In the genomic region with DNA sequence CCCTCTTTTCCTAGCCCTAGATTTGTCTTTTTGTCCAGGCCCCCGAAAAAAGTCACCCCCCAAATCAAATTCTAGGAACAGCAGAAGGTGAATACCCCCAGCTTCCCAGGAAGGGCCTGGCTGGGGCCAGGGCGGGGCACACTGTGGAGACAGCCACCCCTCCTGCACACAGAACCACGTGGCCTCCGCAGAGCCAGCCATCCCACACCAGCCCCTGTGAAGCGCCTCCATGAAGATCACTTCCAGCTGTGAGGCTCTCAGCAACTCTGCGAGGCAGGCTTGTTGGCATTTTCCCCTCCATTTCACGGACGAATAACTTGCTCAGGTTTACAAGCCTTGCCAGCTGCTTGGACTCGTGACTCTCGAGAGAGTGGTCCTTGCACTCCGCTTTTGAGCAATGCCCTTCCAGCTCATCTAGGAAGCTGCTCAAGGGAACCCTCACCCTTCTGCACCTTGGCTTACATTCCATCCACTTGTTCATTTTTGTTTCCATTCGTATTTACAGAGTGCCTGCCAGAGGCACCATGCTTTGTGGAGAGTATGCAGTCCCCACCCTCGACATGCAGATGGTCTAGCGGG, we compare ENCODE assay signal across 22 cellular contexts. TPM values are rescaled to one million over a fixed set of nuclear protein-coding genes. Genes with fewer than 3 reads are reported as not detected.
DNase-seq lines count a peak whose midpoint lies in the region; TF ChIP-seq lines count a peak whose summit lies in the region.
"Had no signal": no experiment of that assay in that cellular context is flagged by ENCODE, and none has a peak within 500 bp of the region (broad histone marks: within the 10 kb centered on the region; RNA-seq: fewer than 3 reads in every experiment).

No MANE protein-coding gene starts in this region.

- H3K4me1 Mint-ChIP-seq in osteocyte (ENCODE audit: unreplicated experiment): no peaks in the 10 kb centered on the region

- H3K79me1 ChIP-seq in mesendoderm (ENCODE audit: low read length): no peaks in the 10 kb centered on the region

- H3K56ac ChIP-seq in mesendoderm (ENCODE audit: low read length): no peak overlapping the region

- TF ChIP-seq CTCF in osteocyte (IDR thresholded peaks at IDR 0.05): no peak

- no peaks in the 10 kb centered on the region for H3K36me3 ChIP-seq in mesendoderm (ENCODE audit: control insufficient read depth, insufficient read depth, low read length)
- H3K36me3 ChIP-seq: esophagus squamous epithelium, left ventricle myocardium inferior, ovary, tibial artery had no signal

- H2BK15ac ChIP-seq in mesendoderm (replicated peaks; ENCODE audit: low read depth): no peak overlapping the region

- H4K5ac ChIP-seq in mesendoderm (ENCODE audit: low read length): no peak overlapping the region

- H4K8ac ChIP-seq in mesendoderm (ENCODE audit: low read depth, low read length): no peak overlapping the region

- H3K23ac ChIP-seq in mesendoderm (ENCODE audit: low read length): no peak overlapping the region

- H3K4me3 ChIP-seq in mesendoderm (ENCODE audit: low read length): no peak overlapping the region
- H3K4me3 ChIP-seq: esophagus squamous epithelium, left ventricle myocardium inferior, ovary, tibial artery had no signal

- DNase-seq in DMS 273 (lab: John Stamatoyannopoulos, UW; ENCODE audit: unreplicated experiment) (peak; percentile 63), NCI-H510A (lab: John Stamatoyannopoulos, UW) (peak; percentile 45), mesendoderm (peak; percentile 19), amygdala (lab: John Stamatoyannopoulos, UW) (no peak), cerebellar nuclear complex (lab: John Stamatoyannopoulos, UW) (no peak), kidney glomerular epithelial cell (lab: John Stamatoyannopoulos, UW) (no peak), osteocyte (ENCODE audit: extremely low spot score, unreplicated experiment) (no peak)
- DNase-seq: aorta; CD8-positive, alpha-beta memory T cell; central memory CD4-positive, alpha-beta T cell; effector CD8-positive, alpha-beta T cell; esophagus squamous epithelium; left ventricle myocardium inferior; NCI-H1436 treated with DMSO at 0.1 percent for 48 hours; NCI-H69; ovary; SIG-M5; stimulated activated naive CD4-positive, alpha-beta T cell; tibial artery had no signal

- no peak overlapping the region for H3K4me2 ChIP-seq in mesendoderm (ENCODE audit: low read length)

- no peak overlapping the region for H3K4me3 Mint-ChIP-seq in osteocyte (ENCODE audit: unreplicated experiment)
- H3K4me3 Mint-ChIP-seq: CD8-positive, alpha-beta memory T cell had no signal

- no peak overlapping the region for H3K4ac ChIP-seq in mesendoderm (ENCODE audit: low read depth, low read length)

- H3K27me3 Mint-ChIP-seq in osteocyte (ENCODE audit: unreplicated experiment): peaks cover 27% of the 10 kb centered on the region

- H2BK5ac ChIP-seq in mesendoderm (ENCODE audit: low read length): no peak overlapping the region

- H3K18ac ChIP-seq in mesendoderm (ENCODE audit: low read length): no peak overlapping the region

- H3K27me3 ChIP-seq in mesendoderm (ENCODE audit: insufficient read depth, low read length, poor library complexity): no peaks in the 10 kb centered on the region
- H3K27me3 ChIP-seq: ovary, tibial artery had no signal

- no peaks in the 10 kb centered on the region for H3K36me3 Mint-ChIP-seq in osteocyte (ENCODE audit: unreplicated experiment)
- H3K36me3 Mint-ChIP-seq: CD8-positive, alpha-beta memory T cell had no signal

- no peaks in the 10 kb centered on the region for H3K9me3 Mint-ChIP-seq in osteocyte (ENCODE audit: unreplicated experiment)
- H3K9me3 Mint-ChIP-seq: CD8-positive, alpha-beta memory T cell had no signal

- H3K4me1 ChIP-seq in mesendoderm (ENCODE audit: control insufficient read depth, low read depth, low read length): no peaks in the 10 kb centered on the region
- H3K4me1 ChIP-seq: esophagus squamous epithelium, left ventricle myocardium inferior, tibial artery had no signal

- no peak overlapping the region for H3K9ac ChIP-seq in mesendoderm (ENCODE audit: low read length)

- no CpG with 5 or more reads among the region's 14 CpGs for WGBS in mesendoderm (ENCODE audit: extremely low coverage, insufficient coverage, low lambda C conversion rate)

- TF ChIP-seq EP300 in Ishikawa (IDR thresholded peaks at IDR 0.05; ENCODE audit: borderline replicate concordance): no peak

- no peaks in the 10 kb centered on the region for H3K79me2 ChIP-seq in mesendoderm (ENCODE audit: control insufficient read depth, insufficient read depth, low read length)

- no peak overlapping the region for H3K27ac Mint-ChIP-seq in osteocyte (ENCODE audit: unreplicated experiment)

- H3K27ac ChIP-seq in mesendoderm (ENCODE audit: low read depth, low read length): no peak overlapping the region
- H3K27ac ChIP-seq: esophagus squamous epithelium, left ventricle myocardium inferior, ovary, tibial artery had no signal

- TF ChIP-seq RAD21 in Ishikawa (IDR thresholded peaks at IDR 0.05; ENCODE audit: low read depth): no peak

- H2BK120ac ChIP-seq in mesendoderm (ENCODE audit: low read depth, low read length): no peak overlapping the region

- no peak overlapping the region for H2AK5ac ChIP-seq in mesendoderm (ENCODE audit: low read length)

TF ChIP-seq in Ishikawa, 13 proteins besides CTCF, POLR2A, EP300 and RAD21:
- TF ChIP-seq, protein P1, sequence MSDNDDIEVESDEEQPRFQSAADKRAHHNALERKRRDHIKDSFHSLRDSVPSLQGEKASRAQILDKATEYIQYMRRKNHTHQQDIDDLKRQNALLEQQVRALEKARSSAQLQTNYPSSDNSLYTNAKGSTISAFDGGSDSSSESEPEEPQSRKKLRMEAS (IDR thresholded peaks at IDR 0.05): no peak
- TF ChIP-seq, protein P2, sequence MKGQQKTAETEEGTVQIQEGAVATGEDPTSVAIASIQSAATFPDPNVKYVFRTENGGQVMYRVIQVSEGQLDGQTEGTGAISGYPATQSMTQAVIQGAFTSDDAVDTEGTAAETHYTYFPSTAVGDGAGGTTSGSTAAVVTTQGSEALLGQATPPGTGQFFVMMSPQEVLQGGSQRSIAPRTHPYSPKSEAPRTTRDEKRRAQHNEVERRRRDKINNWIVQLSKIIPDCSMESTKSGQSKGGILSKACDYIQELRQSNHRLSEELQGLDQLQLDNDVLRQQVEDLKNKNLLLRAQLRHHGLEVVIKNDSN (IDR thresholded peaks at IDR 0.05): peak; percentile 43

RNA-seq across cellular contexts. Expression of a gene that starts 48.2 kb away (rescaled TPM):
- polyA plus RNA-seq in mesendoderm (2013, experiment 1 of 2): 11.5 TPM
- polyA plus RNA-seq in mesendoderm (2013, experiment 2 of 2): 12.6 TPM
- total RNA-seq in osteocyte: not detected in 2 replicates
- total RNA-seq: CD8-positive, alpha-beta memory T cell; Daoy; esophagus squamous epithelium; left ventricle myocardium inferior; T-helper 1 cell treated with Interleukin-12 subunit alpha and Interleukin-12 subunit beta and Interleukin-4 antibody, amounts not matched to agents 30 ng/mL and 1 ng/mL, for 36 hours had no signal
- polyA plus RNA-seq: aorta; CD8-positive, alpha-beta memory T cell had no signal

Comparison
In these comparisons a context has a peak if more than half of its experiments do, and no peak if none do; other contexts are left out.
1. DNase-seq: peak in DMS 273 (single experiment), NCI-H510A (single experiment) and mesendoderm (single experiment); none in amygdala (0 of 56), cerebellar nuclear complex (0 of 2), kidney glomerular epithelial cell (single experiment) and osteocyte (single experiment).